Comparison of ENCODE assay signal across 10 cellular contexts in the genomic region with DNA sequence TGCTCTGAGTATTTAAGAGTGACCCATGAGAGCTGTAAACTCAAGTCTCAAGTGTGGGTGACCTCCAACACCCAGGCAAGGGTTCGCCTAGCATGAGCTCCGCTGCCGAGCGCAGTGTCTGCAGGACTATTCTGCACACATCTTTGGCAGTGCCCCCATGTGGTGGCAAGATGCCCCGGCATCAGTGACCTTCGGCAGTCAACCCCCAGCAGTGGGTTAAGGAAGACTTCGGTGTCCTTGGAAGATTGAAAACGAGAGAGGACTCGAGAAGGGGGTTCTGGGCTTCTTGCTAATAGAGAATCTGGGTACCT. TPM values are rescaled to one million over a fixed set of nuclear protein-coding genes. Genes with fewer than 3 reads are reported as not detected.
DNase-seq lines count a peak whose midpoint lies in the region; ATAC-seq, FAIRE-seq and TF ChIP-seq lines count a peak whose summit lies in the region.
"Had no signal": no experiment of that assay in that cellular context is flagged by ENCODE, and none has a peak within 500 bp of the region (broad histone marks: within the 10 kb centered on the region; RNA-seq: fewer than 3 reads in every experiment).

No MANE protein-coding gene starts in this region.

- peaks cover 5% of the 10 kb centered on the region; the same call in 1 of the 3 replicates for H3K9me3 ChIP-seq in A549
- H3K9me3 ChIP-seq in CD8-positive, alpha-beta memory T cell (ENCODE audit: low read length) = no peaks in the 10 kb centered on the region
- H3K9me3 ChIP-seq in OCI-LY3 (ENCODE audit: insufficient read depth, low read length) = no peaks in the 10 kb centered on the region
- peaks cover 11% of the 10 kb centered on the region for H3K9me3 ChIP-seq in left ventricle myocardium inferior (replicated peaks)

- peak; percentile 26 to 56; a peak in 2 of 6 replicates for ATAC-seq in A549

- TF ChIP-seq RAD21 in A549 (conservative IDR thresholded peaks at IDR 0.05 in 1 of 2, IDR thresholded peaks at IDR 0.05 in 1 of 2) = no peak

- TF ChIP-seq CTCF in A549 (IDR thresholded peaks at IDR 0.05) (no peak), OCI-LY3 (IDR thresholded peaks at IDR 0.05; ENCODE audit: low read depth, low read length) (peak; percentile 69), left ventricle myocardium inferior (IDR thresholded peaks at IDR 0.05; ENCODE audit: borderline replicate concordance) (peak; percentile 37), endothelial cell (IDR thresholded peaks at IDR 0.05; ENCODE audit: unreplicated experiment) (no peak)

- H3K4me1 Mint-ChIP-seq in CD8-positive, alpha-beta memory T cell = peaks cover 49 to 67% (median 64%) of the 10 kb centered on the region in 3 donors
- no peaks in the 10 kb centered on the region for H3K4me1 Mint-ChIP-seq in endothelial cell (ENCODE audit: unreplicated experiment)

- TF ChIP-seq POLR2A in A549 (IDR thresholded peaks at IDR 0.05; ENCODE audit: low read length) = no peak

- peak overlapping the region in 7 of 8 donors; percentile 35 to 94 (median 81) for H3K27ac Mint-ChIP-seq in CD8-positive, alpha-beta memory T cell
- H3K27ac Mint-ChIP-seq in endothelial cell (ENCODE audit: unreplicated experiment) = no peak overlapping the region

- H3K4me3 ChIP-seq in A549 (no peak overlapping the region), OCI-LY3 (ENCODE audit: low read length) (no peak overlapping the region), left ventricle myocardium inferior (no peak overlapping the region)
- no peak overlapping the region for H3K4me3 ChIP-seq in CD8-positive, alpha-beta memory T cell (ENCODE audit: low read length)
- H3K4me3 ChIP-seq: smooth muscle cell had no signal

- H3K4me3 Mint-ChIP-seq in CD8-positive, alpha-beta memory T cell = peak overlapping the region in 6 of 7 donors; percentile 5 to 81 (median 64)
- no peak overlapping the region for H3K4me3 Mint-ChIP-seq in endothelial cell (ENCODE audit: unreplicated experiment)

- DNase-seq in A549 (ENCODE audit: low read depth in 1 of 2, low spot score in 1 of 2) (no peak), left ventricle myocardium inferior (no peak), occipital lobe (lab: John Stamatoyannopoulos, UW) (no peak), endothelial cell (ENCODE audit: low spot score) (no peak), medulla oblongata (ENCODE audit: extremely low spot score) (no peak)
- DNase-seq in CD8-positive, alpha-beta memory T cell = no peak
- DNase-seq in effector CD4-positive, alpha-beta T cell = no peak
- DNase-seq: NCI-H446 treated with DMSO at 0.1 percent for 48 hours had no signal

- no peaks in the 10 kb centered on the region for H3K27me3 ChIP-seq in CD8-positive, alpha-beta memory T cell (ENCODE audit: insufficient read depth, low read length, poor library complexity, severe bottlenecking)
- H3K27me3 ChIP-seq in OCI-LY3 (ENCODE audit: low read depth, low read length) = peaks cover 25% of the 10 kb centered on the region
- H3K27me3 ChIP-seq in left ventricle myocardium inferior (ENCODE audit: low read depth) = no peaks in the 10 kb centered on the region

- H3K4me2 ChIP-seq in A549 (no peak overlapping the region), OCI-LY3 (ENCODE audit: low read length) (no peak overlapping the region)
- H3K4me2 ChIP-seq: smooth muscle cell had no signal

- no peak for TF ChIP-seq EP300 in A549 (IDR thresholded peaks at IDR 0.05)

- H3K36me3 Mint-ChIP-seq in CD8-positive, alpha-beta memory T cell = no peaks in the 10 kb centered on the region
- no peaks in the 10 kb centered on the region for H3K36me3 Mint-ChIP-seq in endothelial cell (ENCODE audit: low read depth, unreplicated experiment)

- POLR2A ChIA-PET in A549 (lab: Yijun Ruan, JAX) = no interaction called here
- POLR2A ChIA-PET in CD8-positive, alpha-beta memory T cell (lab: Charles Lee) = interaction anchor here (2.6 to 3.1 kb wide), 2 partner anchors 36 to 41 kb away, joined by 7 to 12 read pairs; no protein-coding TSS in a partner anchor

- H3K27me3 Mint-ChIP-seq in CD8-positive, alpha-beta memory T cell = no peaks in the 10 kb centered on the region
- no peaks in the 10 kb centered on the region for H3K27me3 Mint-ChIP-seq in endothelial cell (ENCODE audit: unreplicated experiment)

- no peaks in the 10 kb centered on the region for H3K36me3 ChIP-seq in CD8-positive, alpha-beta memory T cell (ENCODE audit: insufficient read depth, low read length)
- H3K36me3 ChIP-seq in OCI-LY3 (replicated peaks; ENCODE audit: low read depth, low read length) (no peaks in the 10 kb centered on the region), left ventricle myocardium inferior (no peaks in the 10 kb centered on the region)

- intact Hi-C loops in left ventricle myocardium inferior (cut with micrococcal nuclease) = no loop called here

- FAIRE-seq in A549 (lab: Jason Lieb, UNC) = no peak

- CTCF ChIA-PET in A549 (lab: Yijun Ruan, JAX) = no interaction called here
- CTCF ChIA-PET in CD8-positive, alpha-beta memory T cell (lab: Charles Lee) = interaction anchor here (1.7 to 8.1 kb wide), 9 partner anchors 21 to 61 kb away, joined by 4 to 67 read pairs (median 10); partner anchors contain the start of gene RBM38

- H3K79me2 ChIP-seq in OCI-LY3 (ENCODE audit: low read length) = no peaks in the 10 kb centered on the region

- no peak overlapping the region for H2AFZ ChIP-seq in OCI-LY3 (ENCODE audit: low read depth, low read length)

- 70% methylated on average over 9 of the region's 9 CpGs for WGBS in A549 (ENCODE audit: missing lambda C conversion rate)

- H3K9me3 Mint-ChIP-seq in CD8-positive, alpha-beta memory T cell = peaks cover 0 to 2% (median 0%) of the 10 kb centered on the region in 5 donors
- no peaks in the 10 kb centered on the region for H3K9me3 Mint-ChIP-seq in endothelial cell (ENCODE audit: unreplicated experiment)

- H3K27ac ChIP-seq in A549 (no peak overlapping the region), OCI-LY3 (ENCODE audit: low read length) (no peak overlapping the region), left ventricle myocardium inferior (replicated peaks) (no peak overlapping the region)
- no peak overlapping the region for H3K27ac ChIP-seq in CD8-positive, alpha-beta memory T cell (ENCODE audit: low read depth, low read length)

- H3K9ac ChIP-seq in OCI-LY3 (ENCODE audit: low read length) = no peak overlapping the region

- H3K4me1 ChIP-seq in A549 (peaks cover 1% of the 10 kb centered on the region; the same call in 1 of the 3 replicates), OCI-LY3 (ENCODE audit: low read length) (peaks cover 34% of the 10 kb centered on the region), left ventricle myocardium inferior (peaks cover 58% of the 10 kb centered on the region)
- H3K4me1 ChIP-seq in CD8-positive, alpha-beta memory T cell (ENCODE audit: insufficient read depth, low read length) = peaks cover 62% of the 10 kb centered on the region

- no peaks in the 10 kb centered on the region for H4K20me1 ChIP-seq in OCI-LY3 (ENCODE audit: insufficient read depth, low read length)

TF ChIP-seq in A549, 52 proteins besides CTCF, POLR2A, EP300 and RAD21:
- TF ChIP-seq TP53 (CRISPR knock-in tag; IDR thresholded peaks at IDR 0.05) (no peak), SREBF2 (IDR thresholded peaks at IDR 0.05) (no peak), CBX2 (IDR thresholded peaks at IDR 0.05; ENCODE audit: borderline replicate concordance, low read depth) (no peak), ZC3H11A (IDR thresholded peaks at IDR 0.05) (no peak)
- TF ChIP-seq, protein P1, sequence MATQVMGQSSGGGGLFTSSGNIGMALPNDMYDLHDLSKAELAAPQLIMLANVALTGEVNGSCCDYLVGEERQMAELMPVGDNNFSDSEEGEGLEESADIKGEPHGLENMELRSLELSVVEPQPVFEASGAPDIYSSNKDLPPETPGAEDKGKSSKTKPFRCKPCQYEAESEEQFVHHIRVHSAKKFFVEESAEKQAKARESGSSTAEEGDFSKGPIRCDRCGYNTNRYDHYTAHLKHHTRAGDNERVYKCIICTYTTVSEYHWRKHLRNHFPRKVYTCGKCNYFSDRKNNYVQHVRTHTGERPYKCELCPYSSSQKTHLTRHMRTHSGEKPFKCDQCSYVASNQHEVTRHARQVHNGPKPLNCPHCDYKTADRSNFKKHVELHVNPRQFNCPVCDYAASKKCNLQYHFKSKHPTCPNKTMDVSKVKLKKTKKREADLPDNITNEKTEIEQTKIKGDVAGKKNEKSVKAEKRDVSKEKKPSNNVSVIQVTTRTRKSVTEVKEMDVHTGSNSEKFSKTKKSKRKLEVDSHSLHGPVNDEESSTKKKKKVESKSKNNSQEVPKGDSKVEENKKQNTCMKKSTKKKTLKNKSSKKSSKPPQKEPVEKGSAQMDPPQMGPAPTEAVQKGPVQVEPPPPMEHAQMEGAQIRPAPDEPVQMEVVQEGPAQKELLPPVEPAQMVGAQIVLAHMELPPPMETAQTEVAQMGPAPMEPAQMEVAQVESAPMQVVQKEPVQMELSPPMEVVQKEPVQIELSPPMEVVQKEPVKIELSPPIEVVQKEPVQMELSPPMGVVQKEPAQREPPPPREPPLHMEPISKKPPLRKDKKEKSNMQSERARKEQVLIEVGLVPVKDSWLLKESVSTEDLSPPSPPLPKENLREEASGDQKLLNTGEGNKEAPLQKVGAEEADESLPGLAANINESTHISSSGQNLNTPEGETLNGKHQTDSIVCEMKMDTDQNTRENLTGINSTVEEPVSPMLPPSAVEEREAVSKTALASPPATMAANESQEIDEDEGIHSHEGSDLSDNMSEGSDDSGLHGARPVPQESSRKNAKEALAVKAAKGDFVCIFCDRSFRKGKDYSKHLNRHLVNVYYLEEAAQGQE (IDR thresholded peaks at IDR 0.05) = no peak
TF ChIP-seq in A549: peak in this region for 0.

RNA-seq across cellular contexts. Expression of gene RBM38, which starts 43.1 kb away (rescaled TPM):
- polyA plus RNA-seq in A549 (2011; rRNA removed) = 6.6 and 7.6 TPM in 2 replicates
- polyA plus RNA-seq in A549 (2012; cell fraction: cytosol; rRNA removed) = 21.0 and 30.4 TPM in 2 replicates
- 23.6 and 33.0 TPM in 2 replicates for polyA plus RNA-seq in A549 (2012; cell fraction: nucleus; rRNA removed)
- 13.0 to 15.7 TPM (median 14.2 TPM) in 3 replicates for polyA plus RNA-seq in A549 (2017; fragmentation: RNase III; extraction: RNeasy Plus Mini Kit Qiagen cat#74134 plus additional on column Dnase treatment)
- polyA minus RNA-seq in A549 (2011; rRNA and poly(A)+ RNA removed) = 3.9 and 4.5 TPM in 2 replicates
- total RNA-seq in CD8-positive, alpha-beta memory T cell = 100 to 1,000 TPM; 101 to 107 TPM
- 94.4 TPM for polyA plus RNA-seq in CD8-positive, alpha-beta memory T cell
- total RNA-seq in left ventricle myocardium inferior = 75.5 TPM
- total RNA-seq in occipital lobe = 11.2 TPM
- 23.6 TPM for total RNA-seq in endothelial cell (ENCODE audit: unreplicated experiment)

Comparison
In these comparisons a context has a peak if more than half of its experiments do, and no peak if none do; other contexts are left out.
1. CTCF ChIP-seq: peak in OCI-LY3 (single experiment) and left ventricle myocardium inferior (single experiment); none in A549 (single experiment) and endothelial cell (single experiment).